ENCODE assay signal across 8 cellular contexts in genomic region chr22:37176464-37177061, GRCh38. TPM values are rescaled to one million over a fixed set of nuclear protein-coding genes. Genes with fewer than 3 reads are reported as not detected.
DNase-seq lines count a peak whose midpoint lies in the region; ATAC-seq and TF ChIP-seq lines count a peak whose summit lies in the region.

No MANE protein-coding gene starts in this region.

- peak; percentile 58 to 77 for ATAC-seq in CD4-positive, CD25-positive, alpha-beta regulatory T cell (ENCODE audit: low read depth in 2 of 2)
- ATAC-seq in HG03095 (IDR thresholded peaks at IDR 0.05; ENCODE audit: unreplicated experiment) = no peak

- no peak overlapping the region for H4K8ac ChIP-seq in trophoblast cell (ENCODE audit: low read depth, low read length)

- H3K79me2 ChIP-seq in trophoblast cell (ENCODE audit: control insufficient read depth, insufficient read depth, low read length, poor library complexity) = no peaks in the 10 kb centered on the region

- H2AK5ac ChIP-seq in trophoblast cell (ENCODE audit: low read length) = no peak overlapping the region

- peak overlapping the region; percentile 1 for H2BK120ac ChIP-seq in trophoblast cell (ENCODE audit: insufficient read depth, low read length, poor library complexity)

- H3K79me1 ChIP-seq in trophoblast cell (ENCODE audit: low read length) = peaks cover 19% of the 10 kb centered on the region

- H2BK5ac ChIP-seq in trophoblast cell (ENCODE audit: low read depth, low read length, poor library complexity) = no peak overlapping the region

- no peak overlapping the region for H3K4ac ChIP-seq in trophoblast cell (ENCODE audit: low read depth, low read length)

- H3K27me3 Mint-ChIP-seq in CD4-positive, CD25-positive, alpha-beta regulatory T cell = no peaks in the 10 kb centered on the region

- peak overlapping the region; percentile 10 for H3K14ac ChIP-seq in trophoblast cell (ENCODE audit: low read length)

- H3K9ac ChIP-seq in trophoblast cell (ENCODE audit: low read length) = no peak overlapping the region

- H2BK12ac ChIP-seq in trophoblast cell (ENCODE audit: low read length) = peak overlapping the region; percentile 37

- no peaks in the 10 kb centered on the region for H3K9me3 Mint-ChIP-seq in CD4-positive, CD25-positive, alpha-beta regulatory T cell

- no peak overlapping the region for H3K4me3 ChIP-seq in CD4-positive, CD25-positive, alpha-beta regulatory T cell (ENCODE audit: low read depth, low read length)
- peak overlapping the region; percentile 31 for H3K4me3 ChIP-seq in fibroblast of the aortic adventitia (ENCODE audit: low read depth, low read length)
- H3K4me3 ChIP-seq in trophoblast cell (ENCODE audit: low read depth, low read length) = no peak overlapping the region

- no peak overlapping the region for H3K4me2 ChIP-seq in trophoblast cell (ENCODE audit: low read length)

- peak overlapping the region; percentile 74 to 86 (median 81) for H3K4me3 Mint-ChIP-seq in CD4-positive, CD25-positive, alpha-beta regulatory T cell

- peaks cover 0 to 75% (median 44%) of the 10 kb centered on the region in 4 donors for H3K4me1 Mint-ChIP-seq in CD4-positive, CD25-positive, alpha-beta regulatory T cell

- H2AFZ ChIP-seq in trophoblast cell (ENCODE audit: insufficient read depth, low read length, poor library complexity) = no peak overlapping the region

- no peak overlapping the region for H3K23ac ChIP-seq in trophoblast cell (ENCODE audit: low read length)

- H3K4me1 ChIP-seq in CD4-positive, CD25-positive, alpha-beta regulatory T cell (ENCODE audit: control insufficient read depth, insufficient read depth, low read length, poor library complexity, severe bottlenecking) = peaks cover 42% of the 10 kb centered on the region
- H3K4me1 ChIP-seq in trophoblast cell (ENCODE audit: control insufficient read depth in 1 of 2, insufficient read depth in 2 of 2, low read length in 2 of 2) = peaks cover 26 to 29% of the 10 kb centered on the region in 2 experiments

- H3K36me3 Mint-ChIP-seq in CD4-positive, CD25-positive, alpha-beta regulatory T cell = peaks cover 23% of the 10 kb centered on the region

- H3K27ac ChIP-seq in CD4-positive, CD25-positive, alpha-beta regulatory T cell (ENCODE audit: insufficient read depth, low read length, poor library complexity, severe bottlenecking) = peak overlapping the region; percentile 37
- H3K27ac ChIP-seq in trophoblast cell (ENCODE audit: low read depth, low read length) = no peak overlapping the region

- no peaks in the 10 kb centered on the region for H3K27me3 ChIP-seq in CD4-positive, CD25-positive, alpha-beta regulatory T cell (ENCODE audit: control insufficient read depth, insufficient read depth, low read length)
- no peaks in the 10 kb centered on the region for H3K27me3 ChIP-seq in trophoblast cell (ENCODE audit: insufficient read depth, low read length)

- H4K12ac ChIP-seq in trophoblast cell (ENCODE audit: low read depth, low read length) = no peak overlapping the region

- peak overlapping the region; percentile 67 for H4K91ac ChIP-seq in trophoblast cell (ENCODE audit: low read depth, low read length)

- peak in 1 of 3 donors; percentile 51 for DNase-seq in CD4-positive, CD25-positive, alpha-beta regulatory T cell
- peak; percentile 54 for DNase-seq in SK-N-DZ (ENCODE audit: low spot score)
- DNase-seq in fibroblast of the aortic adventitia (ENCODE audit: low read depth) = peak; percentile 86
- peak; percentile 93 to 94 for DNase-seq in trophoblast cell
- no peak for DNase-seq in mesenteric fat pad (ENCODE audit: low spot score)
- DNase-seq in stimulated activated naive CD4-positive, alpha-beta T cell treated with Interleukin-2 at 50 U/mL for 16 hours (lab: John Stamatoyannopoulos, UW) = no peak
- no peak for DNase-seq in T-helper 9 cell

- no peak overlapping the region for H3K18ac ChIP-seq in trophoblast cell (ENCODE audit: low read length)

- H3K36me3 ChIP-seq in CD4-positive, CD25-positive, alpha-beta regulatory T cell (ENCODE audit: control insufficient read depth, insufficient read depth, low read length) = peaks cover 22% of the 10 kb centered on the region
- peaks cover 11 to 14% of the 10 kb centered on the region in 2 experiments for H3K36me3 ChIP-seq in trophoblast cell (ENCODE audit: control insufficient read depth in 1 of 2, insufficient read depth in 2 of 2, low read length in 2 of 2)

- no CpG with 5 or more reads among the region's 23 CpGs for WGBS in trophoblast cell (ENCODE audit: extremely low coverage, insufficient coverage, insufficient read length)

- no peaks in the 10 kb centered on the region for H3K9me3 ChIP-seq in CD4-positive, CD25-positive, alpha-beta regulatory T cell (ENCODE audit: control insufficient read depth in 2 of 2, low read length in 2 of 2)
- no peaks in the 10 kb centered on the region for H3K9me3 ChIP-seq in trophoblast cell (ENCODE audit: insufficient read depth, low read depth, low read length)

- no peak for TF ChIP-seq CTCF in fibroblast of the aortic adventitia (IDR thresholded peaks at IDR 0.05; ENCODE audit: insufficient read depth, low read length)

- H3K27ac Mint-ChIP-seq in CD4-positive, CD25-positive, alpha-beta regulatory T cell = peak overlapping the region; percentile 97

RNA-seq across cellular contexts. Expression of gene C1QTNF6, which starts 11.5 kb away (rescaled TPM):
- total RNA-seq in CD4-positive, CD25-positive, alpha-beta regulatory T cell = 13.6 TPM
- polyA plus RNA-seq in CD4-positive, CD25-positive, alpha-beta regulatory T cell = 1 to 10 TPM; 1.6 to 2.4 (median 2.1) TPM
- 1.0 and 1.8 TPM in 2 replicates for polyA plus RNA-seq in SK-N-DZ (2014; cell fraction: cytosol; rRNA removed)
- polyA plus RNA-seq in SK-N-DZ (2014; cell fraction: nucleus; rRNA removed) = 2.6 and 4.0 TPM in 2 replicates
- total RNA-seq in fibroblast of the aortic adventitia (ENCODE audit: low replicate concordance) (4.2 and 4.6 TPM in 2 replicates), mesenteric fat pad (1.3 TPM)
- 64.9 and 67.2 TPM in 2 replicates for polyA plus RNA-seq in trophoblast cell (2013)

RNA-seq across cellular contexts. Expression of gene IL2RB, which starts 26.8 kb away (rescaled TPM):
- total RNA-seq in CD4-positive, CD25-positive, alpha-beta regulatory T cell = 197 TPM
- polyA plus RNA-seq in CD4-positive, CD25-positive, alpha-beta regulatory T cell = 100 to 1,000 TPM; 160 to 189 (median 163) TPM
- 0.22 TPM in 1 of 2 replicates, not detected in the other for polyA plus RNA-seq in SK-N-DZ (2014; cell fraction: cytosol; rRNA removed)
- not detected in 2 replicates for polyA plus RNA-seq in SK-N-DZ (2014; cell fraction: nucleus; rRNA removed)
- total RNA-seq in fibroblast of the aortic adventitia (ENCODE audit: low replicate concordance) = under 0.01 TPM in 1 of 2 replicates, not detected in the other
- polyA plus RNA-seq in trophoblast cell (2013) = 6.6 and 6.7 TPM in 2 replicates
- 1.7 TPM for total RNA-seq in mesenteric fat pad

RNA-seq across cellular contexts. Expression of gene SSTR3, which starts 35.7 kb away (rescaled TPM):
- 4.3 TPM for total RNA-seq in CD4-positive, CD25-positive, alpha-beta regulatory T cell
- 1 to 10 TPM; 2.5 to 4.4 (median 3.6) TPM for polyA plus RNA-seq in CD4-positive, CD25-positive, alpha-beta regulatory T cell
- 0.05 and 0.08 TPM in 2 replicates for polyA plus RNA-seq in SK-N-DZ (2014; cell fraction: cytosol; rRNA removed)
- polyA plus RNA-seq in SK-N-DZ (2014; cell fraction: nucleus; rRNA removed) = 0.03 TPM in 1 of 2 replicates, not detected in the other
- total RNA-seq in fibroblast of the aortic adventitia (ENCODE audit: low replicate concordance) = 0.41 TPM in 1 of 2 replicates, not detected in the other
- polyA plus RNA-seq in trophoblast cell (2013) = not detected in 2 replicates
- total RNA-seq in mesenteric fat pad = not detected

Comparison
In these comparisons a context has a peak if more than half of its experiments do, and no peak if none do; other contexts are left out.
1. DNase-seq: peak in SK-N-DZ (single experiment), fibroblast of the aortic adventitia (single experiment) and trophoblast cell (2 of 2); none in mesenteric fat pad (single experiment), stimulated activated naive CD4-positive, alpha-beta T cell treated with Interleukin-2 at 50 U/mL for 16 hours (single experiment) and T-helper 9 cell (single experiment).
2. RNA of gene IL2RB, which starts 26.8 kb away (total RNA-seq): 197 TPM in CD4-positive, CD25-positive, alpha-beta regulatory T cell (single experiment); 1.7 TPM in mesenteric fat pad (single experiment) and under 0.01 TPM in fibroblast of the aortic adventitia; every median in the first group is over 10 times any median in the second.